ENCODE assay signal across 2 cellular contexts in the genomic region with DNA sequence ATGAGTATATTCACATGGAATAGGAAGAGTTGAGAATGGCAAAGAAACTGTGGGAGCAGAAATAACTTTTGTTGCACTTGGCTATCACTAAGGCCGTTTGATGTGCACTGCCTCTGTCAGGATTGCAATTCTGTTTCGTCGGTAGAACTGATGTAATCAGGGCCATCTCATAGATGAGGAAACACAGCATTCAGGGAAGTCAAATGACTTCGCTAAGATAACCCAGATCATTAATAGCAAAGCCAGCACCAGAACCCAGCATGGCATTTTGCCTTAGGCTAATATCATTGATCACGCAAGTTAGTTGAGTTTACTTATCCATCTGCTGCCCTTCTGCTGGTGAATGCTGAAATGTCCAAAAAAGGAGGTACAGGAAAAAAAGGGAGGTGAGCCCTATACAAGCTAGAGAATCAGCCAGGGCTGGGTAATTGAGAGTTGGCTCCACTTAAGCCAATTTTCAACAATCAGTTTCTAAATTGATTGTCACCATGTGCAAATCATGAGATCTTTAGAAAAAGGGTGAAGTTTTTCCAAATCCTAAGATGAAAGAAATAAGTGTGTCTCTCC.
A peak's percentile ranks its signal among the peaks of the same experiment; 100 is the strongest.
TF ChIP-seq lines count a peak whose summit lies in the region.

No MANE protein-coding gene starts in this region.

TF ChIP-seq in liver, 16 proteins besides CTCF, POLR2A, EP300 and RAD21:
- peak; percentile 53 to 62 for TF ChIP-seq HNF4A (conservative IDR thresholded peaks at IDR 0.05)
- no peak for TF ChIP-seq TAF1 (conservative IDR thresholded peaks at IDR 0.05)
- TF ChIP-seq, protein P1, sequence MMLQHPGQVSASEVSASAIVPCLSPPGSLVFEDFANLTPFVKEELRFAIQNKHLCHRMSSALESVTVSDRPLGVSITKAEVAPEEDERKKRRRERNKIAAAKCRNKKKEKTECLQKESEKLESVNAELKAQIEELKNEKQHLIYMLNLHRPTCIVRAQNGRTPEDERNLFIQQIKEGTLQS (IDR thresholded peaks at IDR 0.05): peak; percentile 87
- TF ChIP-seq, protein P2, sequence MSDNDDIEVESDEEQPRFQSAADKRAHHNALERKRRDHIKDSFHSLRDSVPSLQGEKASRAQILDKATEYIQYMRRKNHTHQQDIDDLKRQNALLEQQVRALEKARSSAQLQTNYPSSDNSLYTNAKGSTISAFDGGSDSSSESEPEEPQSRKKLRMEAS (IDR thresholded peaks at IDR 0.05): peak; percentile 59
- TF ChIP-seq EGR1 (IDR thresholded peaks at IDR 0.05; ENCODE audit: low read depth in 2 of 2): peak in 1 of 2 donors; percentile 60
- TF ChIP-seq GABPA (IDR thresholded peaks at IDR 0.05 in 1 of 2, conservative IDR thresholded peaks at IDR 0.05 in 1 of 2): no peak
- TF ChIP-seq NR2F2 (IDR thresholded peaks at IDR 0.05): no peak
- peak; percentile 48 to 86 for TF ChIP-seq RXRA (IDR thresholded peaks at IDR 0.05)
- TF ChIP-seq HNF4G (IDR thresholded peaks at IDR 0.05): no peak
- no peak for TF ChIP-seq FOXA1 (IDR thresholded peaks at IDR 0.05)
- TF ChIP-seq JUND (IDR thresholded peaks at IDR 0.05): peak in 1 of 2 donors; percentile 64
- TF ChIP-seq, protein P3, sequence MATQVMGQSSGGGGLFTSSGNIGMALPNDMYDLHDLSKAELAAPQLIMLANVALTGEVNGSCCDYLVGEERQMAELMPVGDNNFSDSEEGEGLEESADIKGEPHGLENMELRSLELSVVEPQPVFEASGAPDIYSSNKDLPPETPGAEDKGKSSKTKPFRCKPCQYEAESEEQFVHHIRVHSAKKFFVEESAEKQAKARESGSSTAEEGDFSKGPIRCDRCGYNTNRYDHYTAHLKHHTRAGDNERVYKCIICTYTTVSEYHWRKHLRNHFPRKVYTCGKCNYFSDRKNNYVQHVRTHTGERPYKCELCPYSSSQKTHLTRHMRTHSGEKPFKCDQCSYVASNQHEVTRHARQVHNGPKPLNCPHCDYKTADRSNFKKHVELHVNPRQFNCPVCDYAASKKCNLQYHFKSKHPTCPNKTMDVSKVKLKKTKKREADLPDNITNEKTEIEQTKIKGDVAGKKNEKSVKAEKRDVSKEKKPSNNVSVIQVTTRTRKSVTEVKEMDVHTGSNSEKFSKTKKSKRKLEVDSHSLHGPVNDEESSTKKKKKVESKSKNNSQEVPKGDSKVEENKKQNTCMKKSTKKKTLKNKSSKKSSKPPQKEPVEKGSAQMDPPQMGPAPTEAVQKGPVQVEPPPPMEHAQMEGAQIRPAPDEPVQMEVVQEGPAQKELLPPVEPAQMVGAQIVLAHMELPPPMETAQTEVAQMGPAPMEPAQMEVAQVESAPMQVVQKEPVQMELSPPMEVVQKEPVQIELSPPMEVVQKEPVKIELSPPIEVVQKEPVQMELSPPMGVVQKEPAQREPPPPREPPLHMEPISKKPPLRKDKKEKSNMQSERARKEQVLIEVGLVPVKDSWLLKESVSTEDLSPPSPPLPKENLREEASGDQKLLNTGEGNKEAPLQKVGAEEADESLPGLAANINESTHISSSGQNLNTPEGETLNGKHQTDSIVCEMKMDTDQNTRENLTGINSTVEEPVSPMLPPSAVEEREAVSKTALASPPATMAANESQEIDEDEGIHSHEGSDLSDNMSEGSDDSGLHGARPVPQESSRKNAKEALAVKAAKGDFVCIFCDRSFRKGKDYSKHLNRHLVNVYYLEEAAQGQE (IDR thresholded peaks at IDR 0.05): peak; percentile 58
- TF ChIP-seq SP1 (IDR thresholded peaks at IDR 0.05): peak; percentile 61
- peak; percentile 19 for TF ChIP-seq FOXA2 (IDR thresholded peaks at IDR 0.05)
- TF ChIP-seq, protein P4, sequence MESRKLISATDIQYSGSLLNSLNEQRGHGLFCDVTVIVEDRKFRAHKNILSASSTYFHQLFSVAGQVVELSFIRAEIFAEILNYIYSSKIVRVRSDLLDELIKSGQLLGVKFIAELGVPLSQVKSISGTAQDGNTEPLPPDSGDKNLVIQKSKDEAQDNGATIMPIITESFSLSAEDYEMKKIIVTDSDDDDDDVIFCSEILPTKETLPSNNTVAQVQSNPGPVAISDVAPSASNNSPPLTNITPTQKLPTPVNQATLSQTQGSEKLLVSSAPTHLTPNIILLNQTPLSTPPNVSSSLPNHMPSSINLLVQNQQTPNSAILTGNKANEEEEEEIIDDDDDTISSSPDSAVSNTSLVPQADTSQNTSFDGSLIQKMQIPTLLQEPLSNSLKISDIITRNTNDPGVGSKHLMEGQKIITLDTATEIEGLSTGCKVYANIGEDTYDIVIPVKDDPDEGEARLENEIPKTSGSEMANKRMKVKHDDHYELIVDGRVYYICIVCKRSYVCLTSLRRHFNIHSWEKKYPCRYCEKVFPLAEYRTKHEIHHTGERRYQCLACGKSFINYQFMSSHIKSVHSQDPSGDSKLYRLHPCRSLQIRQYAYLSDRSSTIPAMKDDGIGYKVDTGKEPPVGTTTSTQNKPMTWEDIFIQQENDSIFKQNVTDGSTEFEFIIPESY (IDR thresholded peaks at IDR 0.05): peak; percentile 65
- peak; percentile 48 for TF ChIP-seq YY1 (IDR thresholded peaks at IDR 0.05)

TF ChIP-seq in HepG2, 621 proteins besides CTCF, POLR2A, EP300 and RAD21:
- TF ChIP-seq ZNF543 (CRISPR knock-in tag; IDR thresholded peaks at IDR 0.05): no peak
- no peak for TF ChIP-seq TBX2 (CRISPR knock-in tag; IDR thresholded peaks at IDR 0.05; ENCODE audit: borderline replicate concordance)
- TF ChIP-seq ARHGAP35 (CRISPR knock-in tag; IDR thresholded peaks at IDR 0.05; ENCODE audit: borderline replicate concordance): no peak
- no peak for TF ChIP-seq ZNF816 (CRISPR knock-in tag; IDR thresholded peaks at IDR 0.05; ENCODE audit: borderline replicate concordance)
- TF ChIP-seq, protein P5, sequence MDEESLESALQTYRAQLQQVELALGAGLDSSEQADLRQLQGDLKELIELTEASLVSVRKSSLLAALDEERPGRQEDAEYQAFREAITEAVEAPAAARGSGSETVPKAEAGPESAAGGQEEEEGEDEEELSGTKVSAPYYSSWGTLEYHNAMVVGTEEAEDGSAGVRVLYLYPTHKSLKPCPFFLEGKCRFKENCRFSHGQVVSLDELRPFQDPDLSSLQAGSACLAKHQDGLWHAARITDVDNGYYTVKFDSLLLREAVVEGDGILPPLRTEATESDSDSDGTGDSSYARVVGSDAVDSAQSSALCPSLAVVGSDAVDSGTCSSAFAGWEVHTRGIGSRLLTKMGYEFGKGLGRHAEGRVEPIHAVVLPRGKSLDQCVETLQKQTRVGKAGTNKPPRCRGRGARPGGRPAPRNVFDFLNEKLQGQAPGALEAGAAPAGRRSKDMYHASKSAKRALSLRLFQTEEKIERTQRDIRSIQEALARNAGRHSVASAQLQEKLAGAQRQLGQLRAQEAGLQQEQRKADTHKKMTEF (CRISPR knock-in tag; IDR thresholded peaks at IDR 0.05): no peak
- TF ChIP-seq, protein P6, sequence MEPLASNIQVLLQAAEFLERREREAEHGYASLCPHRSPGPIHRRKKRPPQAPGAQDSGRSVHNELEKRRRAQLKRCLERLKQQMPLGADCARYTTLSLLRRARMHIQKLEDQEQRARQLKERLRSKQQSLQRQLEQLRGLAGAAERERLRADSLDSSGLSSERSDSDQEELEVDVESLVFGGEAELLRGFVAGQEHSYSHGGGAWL (CRISPR knock-in tag; IDR thresholded peaks at IDR 0.05): no peak
- no peak for TF ChIP-seq TBP (CRISPR knock-in tag; IDR thresholded peaks at IDR 0.05)
- no peak for TF ChIP-seq PITX1 (CRISPR knock-in tag; IDR thresholded peaks at IDR 0.05)
- no peak for TF ChIP-seq RFX1 (IDR thresholded peaks at IDR 0.05)
- TF ChIP-seq BORCS8-MEF2B (CRISPR knock-in tag; IDR thresholded peaks at IDR 0.05): no peak
- TF ChIP-seq, protein P7, sequence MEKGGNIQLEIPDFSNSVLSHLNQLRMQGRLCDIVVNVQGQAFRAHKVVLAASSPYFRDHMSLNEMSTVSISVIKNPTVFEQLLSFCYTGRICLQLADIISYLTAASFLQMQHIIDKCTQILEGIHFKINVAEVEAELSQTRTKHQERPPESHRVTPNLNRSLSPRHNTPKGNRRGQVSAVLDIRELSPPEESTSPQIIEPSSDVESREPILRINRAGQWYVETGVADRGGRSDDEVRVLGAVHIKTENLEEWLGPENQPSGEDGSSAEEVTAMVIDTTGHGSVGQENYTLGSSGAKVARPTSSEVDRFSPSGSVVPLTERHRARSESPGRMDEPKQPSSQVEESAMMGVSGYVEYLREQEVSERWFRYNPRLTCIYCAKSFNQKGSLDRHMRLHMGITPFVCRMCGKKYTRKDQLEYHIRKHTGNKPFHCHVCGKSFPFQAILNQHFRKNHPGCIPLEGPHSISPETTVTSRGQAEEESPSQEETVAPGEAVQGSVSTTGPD (CRISPR knock-in tag; IDR thresholded peaks at IDR 0.05): no peak
- no peak for TF ChIP-seq GATA4 (IDR thresholded peaks at IDR 0.05; ENCODE audit: borderline replicate concordance, low read depth)
- no peak for TF ChIP-seq BRCA1 (CRISPR knock-in tag; IDR thresholded peaks at IDR 0.05)
- TF ChIP-seq FLYWCH1 (CRISPR knock-in tag; IDR thresholded peaks at IDR 0.05): no peak
TF ChIP-seq in HepG2: peak in this region for 0.
